In the genomic region with DNA sequence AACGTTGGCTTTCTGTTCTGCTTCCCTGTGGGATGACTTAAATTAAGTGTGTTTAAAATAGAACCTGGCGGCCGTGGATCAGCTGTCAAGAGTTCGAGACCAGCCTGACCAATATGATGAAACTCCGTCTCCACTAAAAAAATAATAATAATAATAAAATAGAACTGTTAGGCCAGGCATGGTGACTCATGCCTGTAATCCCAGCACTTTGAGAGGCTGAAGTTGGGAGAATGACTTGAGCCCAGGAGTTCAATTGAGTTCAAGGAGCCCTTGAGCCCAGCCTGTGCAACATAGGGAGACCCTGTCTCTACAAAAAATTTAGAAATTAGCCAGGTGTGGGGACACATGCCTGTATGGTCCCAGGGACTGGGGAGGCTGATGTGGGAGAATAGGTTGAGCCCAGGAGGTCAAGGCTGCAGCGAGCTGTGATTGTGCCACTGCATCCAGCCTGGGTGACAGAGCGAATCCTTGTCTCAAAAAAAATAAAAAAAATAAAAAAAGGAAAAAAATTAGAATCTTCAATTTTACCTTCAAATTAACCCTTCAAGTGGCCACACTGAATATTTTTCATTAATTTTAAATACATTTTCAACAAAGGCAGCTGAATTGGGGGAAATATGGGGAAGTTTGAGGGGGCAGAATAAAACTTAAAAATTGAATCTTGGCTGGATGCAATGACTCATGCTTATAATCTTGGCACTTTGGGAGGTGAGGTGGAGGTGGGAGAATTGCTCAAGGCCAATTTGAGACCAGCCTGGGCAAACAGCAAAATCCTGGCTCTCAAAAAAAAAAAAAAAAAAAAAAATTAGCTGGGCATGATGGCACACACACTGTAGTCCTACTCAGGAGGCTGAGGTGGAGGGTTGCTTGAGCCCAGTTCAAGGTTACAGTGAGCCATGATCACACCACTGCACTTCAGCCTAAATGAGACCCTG, we compare ENCODE assay signal across 1 cellular context.
TF ChIP-seq lines count a peak whose summit lies in the region.

No MANE protein-coding gene starts in this region.

TF ChIP-seq in A549, 52 proteins besides CTCF, POLR2A, EP300 and RAD21:
- no peak for TF ChIP-seq PHF8 (IDR thresholded peaks at IDR 0.05; ENCODE audit: borderline replicate concordance, low read depth)
- TF ChIP-seq POLR2AphosphoS2 (conservative IDR thresholded peaks at IDR 0.05; ENCODE audit: low read length), result no peak
- TF ChIP-seq, protein P1, sequence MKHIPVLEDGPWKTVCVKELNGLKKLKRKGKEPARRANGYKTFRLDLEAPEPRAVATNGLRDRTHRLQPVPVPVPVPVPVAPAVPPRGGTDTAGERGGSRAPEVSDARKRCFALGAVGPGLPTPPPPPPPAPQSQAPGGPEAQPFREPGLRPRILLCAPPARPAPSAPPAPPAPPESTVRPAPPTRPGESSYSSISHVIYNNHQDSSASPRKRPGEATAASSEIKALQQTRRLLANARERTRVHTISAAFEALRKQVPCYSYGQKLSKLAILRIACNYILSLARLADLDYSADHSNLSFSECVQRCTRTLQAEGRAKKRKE (CRISPR knock-in tag; IDR thresholded peaks at IDR 0.05; ENCODE audit: low read depth), result no peak
- no peak for TF ChIP-seq SREBF2 (IDR thresholded peaks at IDR 0.05)
- TF ChIP-seq HOXA7 (CRISPR knock-in tag; IDR thresholded peaks at IDR 0.05), result no peak
- TF ChIP-seq BHLHE40 (IDR thresholded peaks at IDR 0.05; ENCODE audit: low read depth, low read length), result no peak
- TF ChIP-seq HOXB5 (CRISPR knock-in tag; IDR thresholded peaks at IDR 0.05), result no peak
- TF ChIP-seq, protein P2, sequence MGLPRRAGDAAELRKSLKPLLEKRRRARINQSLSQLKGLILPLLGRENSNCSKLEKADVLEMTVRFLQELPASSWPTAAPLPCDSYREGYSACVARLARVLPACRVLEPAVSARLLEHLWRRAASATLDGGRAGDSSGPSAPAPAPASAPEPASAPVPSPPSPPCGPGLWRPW (IDR thresholded peaks at IDR 0.05), result no peak
- no peak for TF ChIP-seq RNF2 (IDR thresholded peaks at IDR 0.05; ENCODE audit: borderline replicate concordance, low read depth)
- TF ChIP-seq, protein P3, sequence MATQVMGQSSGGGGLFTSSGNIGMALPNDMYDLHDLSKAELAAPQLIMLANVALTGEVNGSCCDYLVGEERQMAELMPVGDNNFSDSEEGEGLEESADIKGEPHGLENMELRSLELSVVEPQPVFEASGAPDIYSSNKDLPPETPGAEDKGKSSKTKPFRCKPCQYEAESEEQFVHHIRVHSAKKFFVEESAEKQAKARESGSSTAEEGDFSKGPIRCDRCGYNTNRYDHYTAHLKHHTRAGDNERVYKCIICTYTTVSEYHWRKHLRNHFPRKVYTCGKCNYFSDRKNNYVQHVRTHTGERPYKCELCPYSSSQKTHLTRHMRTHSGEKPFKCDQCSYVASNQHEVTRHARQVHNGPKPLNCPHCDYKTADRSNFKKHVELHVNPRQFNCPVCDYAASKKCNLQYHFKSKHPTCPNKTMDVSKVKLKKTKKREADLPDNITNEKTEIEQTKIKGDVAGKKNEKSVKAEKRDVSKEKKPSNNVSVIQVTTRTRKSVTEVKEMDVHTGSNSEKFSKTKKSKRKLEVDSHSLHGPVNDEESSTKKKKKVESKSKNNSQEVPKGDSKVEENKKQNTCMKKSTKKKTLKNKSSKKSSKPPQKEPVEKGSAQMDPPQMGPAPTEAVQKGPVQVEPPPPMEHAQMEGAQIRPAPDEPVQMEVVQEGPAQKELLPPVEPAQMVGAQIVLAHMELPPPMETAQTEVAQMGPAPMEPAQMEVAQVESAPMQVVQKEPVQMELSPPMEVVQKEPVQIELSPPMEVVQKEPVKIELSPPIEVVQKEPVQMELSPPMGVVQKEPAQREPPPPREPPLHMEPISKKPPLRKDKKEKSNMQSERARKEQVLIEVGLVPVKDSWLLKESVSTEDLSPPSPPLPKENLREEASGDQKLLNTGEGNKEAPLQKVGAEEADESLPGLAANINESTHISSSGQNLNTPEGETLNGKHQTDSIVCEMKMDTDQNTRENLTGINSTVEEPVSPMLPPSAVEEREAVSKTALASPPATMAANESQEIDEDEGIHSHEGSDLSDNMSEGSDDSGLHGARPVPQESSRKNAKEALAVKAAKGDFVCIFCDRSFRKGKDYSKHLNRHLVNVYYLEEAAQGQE (IDR thresholded peaks at IDR 0.05), result no peak
- TF ChIP-seq MAFK (IDR thresholded peaks at IDR 0.05; ENCODE audit: partially characterized antibody), result no peak
- TF ChIP-seq KDM1A (IDR thresholded peaks at IDR 0.05; ENCODE audit: low read depth), result no peak
- no peak for TF ChIP-seq EHF (CRISPR knock-in tag; IDR thresholded peaks at IDR 0.05)
- TF ChIP-seq FOXS1 (CRISPR knock-in tag; IDR thresholded peaks at IDR 0.05), result no peak
- TF ChIP-seq HDAC2 (IDR thresholded peaks at IDR 0.05), result no peak
- TF ChIP-seq, protein P4, sequence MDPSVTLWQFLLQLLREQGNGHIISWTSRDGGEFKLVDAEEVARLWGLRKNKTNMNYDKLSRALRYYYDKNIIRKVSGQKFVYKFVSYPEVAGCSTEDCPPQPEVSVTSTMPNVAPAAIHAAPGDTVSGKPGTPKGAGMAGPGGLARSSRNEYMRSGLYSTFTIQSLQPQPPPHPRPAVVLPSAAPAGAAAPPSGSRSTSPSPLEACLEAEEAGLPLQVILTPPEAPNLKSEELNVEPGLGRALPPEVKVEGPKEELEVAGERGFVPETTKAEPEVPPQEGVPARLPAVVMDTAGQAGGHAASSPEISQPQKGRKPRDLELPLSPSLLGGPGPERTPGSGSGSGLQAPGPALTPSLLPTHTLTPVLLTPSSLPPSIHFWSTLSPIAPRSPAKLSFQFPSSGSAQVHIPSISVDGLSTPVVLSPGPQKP (IDR thresholded peaks at IDR 0.05; ENCODE audit: low read depth, low read length), result no peak
- TF ChIP-seq, protein P5, sequence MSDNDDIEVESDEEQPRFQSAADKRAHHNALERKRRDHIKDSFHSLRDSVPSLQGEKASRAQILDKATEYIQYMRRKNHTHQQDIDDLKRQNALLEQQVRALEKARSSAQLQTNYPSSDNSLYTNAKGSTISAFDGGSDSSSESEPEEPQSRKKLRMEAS (IDR thresholded peaks at IDR 0.05), result no peak
